ENCODE assay signal across 10 cellular contexts in the genomic region with DNA sequence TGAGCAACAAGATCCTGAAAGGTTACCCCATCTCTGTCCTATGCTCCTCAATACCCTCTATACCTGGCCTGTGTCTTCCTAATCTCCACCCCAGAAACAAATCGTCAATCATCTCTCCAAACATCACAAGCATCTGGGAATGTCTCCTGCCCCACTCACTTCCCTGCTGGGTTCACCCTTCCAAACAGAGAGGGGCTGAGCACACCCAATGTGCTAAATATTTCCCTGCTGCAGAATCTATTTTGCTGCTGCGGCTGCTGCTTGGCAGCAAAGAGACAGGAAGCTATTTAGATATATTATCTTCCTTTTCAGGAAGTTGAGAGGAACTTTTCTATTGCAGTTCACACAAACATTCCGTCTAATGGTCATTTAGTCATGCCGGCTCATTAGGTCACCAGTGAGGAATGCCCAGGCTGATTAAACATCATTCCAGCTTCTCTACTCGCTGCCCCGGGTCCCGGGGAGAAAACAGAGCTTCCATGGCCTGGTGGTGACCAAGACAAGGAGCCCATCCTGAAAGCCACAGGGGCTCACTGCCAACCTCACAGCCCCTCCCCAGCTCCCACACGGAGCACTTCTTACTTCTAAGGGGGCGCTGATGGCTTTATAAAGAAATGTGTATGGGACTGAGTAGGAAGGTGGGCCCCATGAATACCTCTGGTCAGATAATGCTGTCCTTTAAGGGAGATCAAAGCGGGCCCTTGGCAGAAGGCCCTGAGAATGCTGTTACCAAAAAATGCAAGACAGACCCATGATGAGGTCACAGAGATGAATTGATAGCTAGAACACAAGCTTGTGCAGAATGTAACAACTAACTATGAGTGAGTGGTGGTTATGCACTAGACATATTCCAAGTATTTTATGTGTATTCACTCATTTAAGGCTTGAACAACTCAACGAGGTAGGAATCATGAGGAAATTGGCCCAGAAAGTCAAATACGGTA.
DNase-seq lines count a peak whose midpoint lies in the region; ATAC-seq and TF ChIP-seq lines count a peak whose summit lies in the region.
"Had no signal": no experiment of that assay in that cellular context is flagged by ENCODE, and none has a peak within 500 bp of the region (broad histone marks: within the 10 kb centered on the region; RNA-seq: fewer than 3 reads in every experiment).

No MANE protein-coding gene starts in this region.

- WGBS in mesodermal cell (ENCODE audit: insufficient coverage in 2 of 2), 2 experiments: 51 to 78% methylated on average over 4 to 9 of the region's 12 CpGs

- H3K27ac ChIP-seq in mesodermal cell (ENCODE audit: low read depth, low read length, severe bottlenecking): peak overlapping the region; percentile 99

- CTCF ChIA-PET in GM10248 (lab: Yijun Ruan, JAX): interaction anchor here (1.6 kb wide), 1 partner anchor 221 kb away, joined by 3 read pairs; no protein-coding TSS in a partner anchor

- TF ChIP-seq CTCF in BE2C (IDR thresholded peaks at IDR 0.05; ENCODE audit: low read depth, low read length) (no peak), GM10248 (IDR thresholded peaks at IDR 0.05; ENCODE audit: control extremely low read depth, extremely low read depth, low read depth, missing control alignments) (no peak)

- POLR2A ChIA-PET in GM10248 (lab: Yijun Ruan, JAX): no interaction called here

- H3K4me3 ChIP-seq in BE2C (ENCODE audit: low read depth, low read length): no peak overlapping the region
- H3K4me3 ChIP-seq in mesodermal cell (ENCODE audit: extremely low read depth, insufficient read depth, low read length, poor library complexity, severe bottlenecking): no peak overlapping the region

- ATAC-seq in GM19463 (IDR thresholded peaks at IDR 0.05; ENCODE audit: unreplicated experiment) (no peak), GM18520 (IDR thresholded peaks at IDR 0.05; ENCODE audit: unreplicated experiment) (no peak)

- DNase-seq in BE2C: peak; percentile 25
- peak; percentile 13 for DNase-seq in NOMO-1 treated with DMSO at 0.1 percent for 48 hours (lab: John Stamatoyannopoulos, UW; ENCODE audit: unreplicated experiment)
- DNase-seq in epidermal melanocyte (ENCODE audit: insufficient read length, low spot score): peak; percentile 50
- DNase-seq in GM10248 (ENCODE audit: extremely low spot score): no peak
- DNase-seq in NCI-H128 (lab: John Stamatoyannopoulos, UW; ENCODE audit: unreplicated experiment): no peak
- DNase-seq: DMS79 treated with DMSO at 0.1 percent for 48 hours, NCI-H2081 treated with DMSO at 0.1 percent for 48 hours had no signal

- no peaks in the 10 kb centered on the region for H3K27me3 ChIP-seq in BE2C

- H3K4me1 ChIP-seq in BE2C (peaks cover 27% of the 10 kb centered on the region), mesodermal cell (ENCODE audit: control insufficient read depth, insufficient read depth, low read length, poor library complexity, severe bottlenecking) (peaks cover 58% of the 10 kb centered on the region)

- H3K36me3 ChIP-seq in BE2C (no peaks in the 10 kb centered on the region), mesodermal cell (ENCODE audit: control insufficient read depth, insufficient read depth, low read length) (no peaks in the 10 kb centered on the region)

- H3K9me3 ChIP-seq in BE2C (no peaks in the 10 kb centered on the region), mesodermal cell (ENCODE audit: control insufficient read depth, low read length) (no peaks in the 10 kb centered on the region)

Comparison
In these comparisons a context has a peak if more than half of its experiments do, and no peak if none do; other contexts are left out.
1. DNase-seq: peak in BE2C (single experiment), NOMO-1 treated with DMSO at 0.1 percent for 48 hours (single experiment) and epidermal melanocyte (single experiment); none in GM10248 (single experiment) and NCI-H128 (single experiment).